In genomic region chr7:157675427-157675930, GRCh38 we compare ENCODE assay signal across 16 cellular contexts.
DNase-seq lines count a peak whose midpoint lies in the region; ATAC-seq and TF ChIP-seq lines count a peak whose summit lies in the region.
"Had no signal": no experiment of that assay in that cellular context is flagged by ENCODE, and none has a peak within 500 bp of the region (broad histone marks: within the 10 kb centered on the region; RNA-seq: fewer than 3 reads in every experiment).

No MANE protein-coding gene starts in this region.

- H3K9me3 ChIP-seq in DND-41 (ENCODE audit: insufficient read depth, low read length, severe bottlenecking): no peaks in the 10 kb centered on the region

- H3K36me3 ChIP-seq in DND-41 (ENCODE audit: insufficient read depth, low read length): peaks cover 75% of the 10 kb centered on the region
- H3K36me3 ChIP-seq: SJSA1 had no signal

- H3K79me2 ChIP-seq in DND-41 (ENCODE audit: insufficient read depth, low read length): peaks cover 100% of the 10 kb centered on the region

- H3K4me3 ChIP-seq in DND-41 (ENCODE audit: low read depth in 1 of 2, low read length in 2 of 2): no peak overlapping the region
- H3K4me3 ChIP-seq: SJSA1 had no signal

- TF ChIP-seq CTCF in DND-41 (IDR thresholded peaks at IDR 0.05; ENCODE audit: borderline replicate concordance, extremely low read depth, low read length, poor library complexity, severe bottlenecking): no peak

- no peaks in the 10 kb centered on the region for H4K20me1 ChIP-seq in DND-41 (ENCODE audit: insufficient read depth, low read length)

- H3K27ac ChIP-seq in DND-41 (ENCODE audit: low read length): peak overlapping the region; percentile 98
- H3K27ac ChIP-seq: RWPE1, SJSA1 had no signal

- H3K9ac ChIP-seq in DND-41 (ENCODE audit: low read depth, low read length): peak overlapping the region; percentile 47; the same call in 1 of the 2 replicates

- no peak overlapping the region for H2AFZ ChIP-seq in DND-41 (ENCODE audit: low read depth, low read length)

- H3K4me1 ChIP-seq in DND-41 (ENCODE audit: insufficient read depth, low read length): peaks cover 100% of the 10 kb centered on the region

- DNase-seq in A172 (ENCODE audit: low spot score): peak; percentile 36
- DNase-seq in DND-41: peak; percentile 3
- peak; percentile 43 for DNase-seq in ecto neural progenitor cell (ENCODE audit: low spot score)
- peak; percentile 69 for DNase-seq in posterior vena cava (ENCODE audit: low spot score)
- DNase-seq in NCI-H187 treated with DMSO at 0.1 percent for 48 hours (lab: John Stamatoyannopoulos, UW): no peak
- no peak for DNase-seq in NCI-H1105 (lab: John Stamatoyannopoulos, UW)
- DNase-seq in inferior parietal cortex (ENCODE audit: extremely low spot score): no peak
- DNase-seq: ACHN, Kasumi-1, NCI-H1417 treated with DMSO at 0.1 percent for 48 hours, NCI-H2081, NCI-H345, NCI-H526 treated with DMSO at 0.1 percent for 48 hours had no signal

- no peak overlapping the region for H3K4me2 ChIP-seq in DND-41 (ENCODE audit: insufficient read depth, low read length)

- intact Hi-C loops in posterior vena cava (cut with DNase I): no loop called here

- no peaks in the 10 kb centered on the region for H3K27me3 ChIP-seq in DND-41 (ENCODE audit: insufficient read depth, low read length, poor library complexity)
- H3K27me3 ChIP-seq: SJSA1 had no signal

- ATAC-seq in DND-41 (ENCODE audit: insufficient read depth, low read depth) (no peak), GM18870 (IDR thresholded peaks at IDR 0.05; ENCODE audit: unreplicated experiment) (no peak)

Comparison
In these comparisons a context has a peak if more than half of its experiments do, and no peak if none do; other contexts are left out.
1. DNase-seq: peak in A172 (single experiment), DND-41 (single experiment), ecto neural progenitor cell (single experiment) and posterior vena cava (single experiment); none in NCI-H187 treated with DMSO at 0.1 percent for 48 hours (single experiment), NCI-H1105 (single experiment) and inferior parietal cortex (single experiment).